19 cellular contexts compared by ENCODE assay signal in genomic region chr2:6394266-6394665, GRCh38.
"Had no signal": no experiment of that assay in that cellular context is flagged by ENCODE, and none has a peak within 500 bp of the region (broad histone marks: within the 10 kb centered on the region; RNA-seq: fewer than 3 reads in every experiment).

No MANE protein-coding gene starts in this region.

- H3K27ac ChIP-seq: brain microvascular endothelial cell, parathyroid adenoma, thoracic aorta had no signal

- H3K4me1 ChIP-seq: parathyroid adenoma had no signal

- H3K36me3 ChIP-seq: brain microvascular endothelial cell, thoracic aorta had no signal

- H2AFZ ChIP-seq: parathyroid adenoma had no signal

- H3K9ac ChIP-seq: parathyroid adenoma had no signal

- H3K4me3 ChIP-seq: lung, thoracic aorta had no signal

- FAIRE-seq: endothelial cell of umbilical vein had no signal

- H3K27me3 ChIP-seq: brain microvascular endothelial cell had no signal

- H3K4me1 Mint-ChIP-seq: activated naive CD8-positive, alpha-beta T cell treated with anti-CD3 and anti-CD28 coated beads, Interleukin-2, amount 10 ng/mL, durations not matched to agents 7 days and 5 days; immature natural killer cell; stimulated activated effector memory CD8-positive, alpha-beta T cell treated with anti-CD3 and anti-CD28 coated beads, Interleukin-12 subunit alpha, Interleukin-12 subunit beta, amount 100 ng/mL, for 72 hours had no signal

- DNase-seq: activated CD4-positive, alpha-beta T cell treated with anti-CD3 and anti-CD28 coated beads, Interleukin-2, amount 50 U/mL, for 1 hour; activated naive CD4-positive, alpha-beta T cell; activated naive CD8-positive, alpha-beta T cell treated with anti-CD3 and anti-CD28 coated beads, Interleukin-2, amount 10 ng/mL, durations not matched to agents 7 days and 5 days; activated T-cell treated with anti-CD3 and anti-CD28 coated beads for 4 hours; anterior cingulate cortex; brain microvascular endothelial cell; cerebellar nuclear complex; effector CD8-positive, alpha-beta T cell; foreskin fibroblast; immature natural killer cell; left cardiac atrium; nephron progenitor cell; T-helper 9 cell had no signal

- H3K4me3 Mint-ChIP-seq: activated naive CD8-positive, alpha-beta T cell treated with anti-CD3 and anti-CD28 coated beads, Interleukin-2, amount 10 ng/mL, durations not matched to agents 7 days and 5 days; immature natural killer cell; mesothelial cell of epicardium; nephron progenitor cell; stimulated activated effector memory CD8-positive, alpha-beta T cell treated with anti-CD3 and anti-CD28 coated beads, Interleukin-12 subunit alpha, Interleukin-12 subunit beta, amount 100 ng/mL, for 72 hours had no signal

- H3K27ac Mint-ChIP-seq: activated naive CD8-positive, alpha-beta T cell treated with anti-CD3 and anti-CD28 coated beads, Interleukin-2, amount 10 ng/mL, durations not matched to agents 7 days and 5 days; immature natural killer cell; mesothelial cell of epicardium; stimulated activated effector memory CD8-positive, alpha-beta T cell treated with anti-CD3 and anti-CD28 coated beads, Interleukin-12 subunit alpha, Interleukin-12 subunit beta, amount 100 ng/mL, for 72 hours had no signal

- H3K9me3 ChIP-seq: thoracic aorta had no signal

- H3K36me3 Mint-ChIP-seq: activated naive CD8-positive, alpha-beta T cell treated with anti-CD3 and anti-CD28 coated beads, Interleukin-2, amount 10 ng/mL, durations not matched to agents 7 days and 5 days; mesothelial cell of epicardium; stimulated activated effector memory CD8-positive, alpha-beta T cell treated with anti-CD3 and anti-CD28 coated beads, Interleukin-12 subunit alpha, Interleukin-12 subunit beta, amount 100 ng/mL, for 72 hours had no signal

- H3K27me3 Mint-ChIP-seq: activated naive CD8-positive, alpha-beta T cell treated with anti-CD3 and anti-CD28 coated beads, Interleukin-2, amount 10 ng/mL, durations not matched to agents 7 days and 5 days had no signal

- H3K79me2 ChIP-seq: parathyroid adenoma had no signal
